ENCODE assay signal across 21 cellular contexts in the genomic region with DNA sequence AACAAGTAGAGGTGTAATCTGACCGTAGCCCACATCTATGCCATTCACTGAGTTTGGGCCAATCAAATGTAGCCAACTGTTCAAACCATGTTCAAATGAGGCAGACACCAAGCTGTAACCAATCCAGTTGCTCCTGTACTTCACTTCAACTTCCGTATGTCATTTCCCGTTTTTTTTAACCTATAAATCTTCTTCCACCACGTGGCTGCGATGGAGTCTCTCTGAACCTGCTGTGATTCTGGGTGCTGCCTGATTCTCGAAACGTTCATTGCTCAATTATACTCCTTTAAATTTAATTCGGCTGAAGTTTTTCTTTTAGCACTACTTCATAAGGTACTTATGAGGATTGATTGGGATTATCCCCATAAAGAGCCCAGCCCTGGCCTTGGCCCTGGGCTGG.
DNase-seq lines count a peak whose midpoint lies in the region; ATAC-seq, FAIRE-seq and TF ChIP-seq lines count a peak whose summit lies in the region.
"Had no signal": no experiment of that assay in that cellular context is flagged by ENCODE, and none has a peak within 500 bp of the region (broad histone marks: within the 10 kb centered on the region; RNA-seq: fewer than 3 reads in every experiment).

No MANE protein-coding gene starts in this region.

- H3K4me3 Mint-ChIP-seq in natural killer cell treated with Interleukin-12 subunit alpha and Interleukin-12 subunit beta and Interleukin-15 and Interleukin-18, amount 100 ng/mL, for 72 hours = no peak overlapping the region
- no peak overlapping the region for H3K4me3 Mint-ChIP-seq in osteocyte (ENCODE audit: unreplicated experiment)
- H3K4me3 Mint-ChIP-seq: CD4-positive, CD25-positive, alpha-beta regulatory T cell had no signal

- peaks cover 17% of the 10 kb centered on the region for H3K36me3 Mint-ChIP-seq in natural killer cell treated with Interleukin-12 subunit alpha and Interleukin-12 subunit beta and Interleukin-15 and Interleukin-18, amount 100 ng/mL, for 72 hours
- H3K36me3 Mint-ChIP-seq in osteocyte (ENCODE audit: unreplicated experiment) = no peaks in the 10 kb centered on the region
- H3K36me3 Mint-ChIP-seq: CD4-positive, CD25-positive, alpha-beta regulatory T cell had no signal

- no peak overlapping the region for H3K4me2 ChIP-seq in K562 (ENCODE audit: insufficient read depth, low read length)

- peaks cover 0 to 5% of the 10 kb centered on the region in 2 experiments; a peak in 3 of 5 replicates for H3K4me1 ChIP-seq in K562 (replicated peaks in 1 of 2; ENCODE audit: control insufficient read depth in 2 of 2, insufficient read depth in 2 of 2, low read length in 2 of 2)
- H3K4me1 ChIP-seq: BE2C, HAP-1, Peyer's patch, SJCRH30 had no signal

- no peaks in the 10 kb centered on the region for H3K27me3 Mint-ChIP-seq in natural killer cell treated with Interleukin-12 subunit alpha and Interleukin-12 subunit beta and Interleukin-15 and Interleukin-18, amount 100 ng/mL, for 72 hours
- H3K27me3 Mint-ChIP-seq in osteocyte (ENCODE audit: unreplicated experiment) = no peaks in the 10 kb centered on the region
- H3K27me3 Mint-ChIP-seq: CD4-positive, CD25-positive, alpha-beta regulatory T cell had no signal

- H3K27me3 ChIP-seq in K562 (ENCODE audit: control insufficient read depth in 2 of 2, insufficient read depth in 2 of 2, low read length in 2 of 2) = no peaks in the 10 kb centered on the region
- H3K27me3 ChIP-seq: BE2C, Peyer's patch, SJCRH30 had no signal

- no peak for TF ChIP-seq CTCF in C4-2B (conservative IDR thresholded peaks at IDR 0.05)
- no peak for TF ChIP-seq CTCF in K562 (IDR thresholded peaks at IDR 0.05 in 2 of 3, conservative IDR thresholded peaks at IDR 0.05 in 1 of 3; ENCODE audit: insufficient read depth in 2 of 3, low read depth in 1 of 3, low read length in 3 of 3)
- no peak for TF ChIP-seq CTCF in osteocyte (IDR thresholded peaks at IDR 0.05)

- DNase-seq in MV-4-11 (lab: John Stamatoyannopoulos, UW) = peak; percentile 11
- DNase-seq in K562 (ENCODE audit: extremely low read depth in 1 of 4, low spot score in 3 of 4) = no peak
- DNase-seq in natural killer cell treated with Interleukin-12 subunit alpha and Interleukin-12 subunit beta and Interleukin-15 and Interleukin-18, amount 100 ng/mL, for 72 hours (ENCODE audit: low spot score) = no peak
- DNase-seq in osteocyte (ENCODE audit: extremely low spot score, unreplicated experiment) = no peak
- DNase-seq in T-helper 1 cell = no peak
- no peak for DNase-seq in NK-92 treated with Interleukin-12 subunit alpha and Interleukin-12 subunit beta, amount 100 ng/mL, for 24 hours (lab: John Stamatoyannopoulos, UW)
- DNase-seq: BE2C; CD4-positive, CD25-positive, alpha-beta regulatory T cell; DMS79; GM23248; KBM-7; NCI-H1417; NCI-H187 treated with DMSO at 0.1 percent for 48 hours; NCI-H2107; NCI-H748 treated with DMSO at 0.1 percent for 48 hours; Peyer's patch; SJCRH30 had no signal

- 44% methylated on average over 8 of the region's 8 CpGs for WGBS in K562 (ENCODE audit: insufficient coverage, low coverage, missing lambda C conversion rate)

- no peak overlapping the region for H3K9ac ChIP-seq in K562 (ENCODE audit: insufficient read depth in 1 of 2, low read depth in 2 of 2, low read length in 2 of 2)
- H3K9ac ChIP-seq: GM23248 had no signal

- CTCF ChIA-PET in K562 (lab: Yijun Ruan, JAX; ENCODE audit: low intra/inter-chr PET ratio) = no interaction called here

- no peaks in the 10 kb centered on the region for H3K36me3 ChIP-seq in K562 (ENCODE audit: control insufficient read depth, insufficient read depth, low read length)
- H3K36me3 ChIP-seq: BE2C, HAP-1, Peyer's patch, SJCRH30 had no signal

- H3K9me3 ChIP-seq in K562 (replicated peaks; ENCODE audit: control insufficient read depth, insufficient read depth, low read depth, low read length) = no peaks in the 10 kb centered on the region
- H3K9me3 ChIP-seq: BE2C, HAP-1, Peyer's patch, SJCRH30 had no signal

- POLR2A ChIA-PET in K562 (lab: Yijun Ruan, JAX) = interaction anchor here (1.1 to 1.2 kb wide), 3 partner anchors 9 to 14 kb away, joined by 4 to 6 read pairs (median 4); no protein-coding TSS in a partner anchor

- H3K9me3 Mint-ChIP-seq in natural killer cell treated with Interleukin-12 subunit alpha and Interleukin-12 subunit beta and Interleukin-15 and Interleukin-18, amount 100 ng/mL, for 72 hours = peaks cover 6% of the 10 kb centered on the region
- peaks cover 8% of the 10 kb centered on the region for H3K9me3 Mint-ChIP-seq in osteocyte (ENCODE audit: unreplicated experiment)

- FAIRE-seq in K562 (lab: Jason Lieb, UNC) = no peak

- H3K27ac Mint-ChIP-seq in natural killer cell treated with Interleukin-12 subunit alpha and Interleukin-12 subunit beta and Interleukin-15 and Interleukin-18, amount 100 ng/mL, for 72 hours = peak overlapping the region; percentile 86 to 95
- no peak overlapping the region for H3K27ac Mint-ChIP-seq in osteocyte (ENCODE audit: unreplicated experiment)
- H3K27ac Mint-ChIP-seq: CD4-positive, CD25-positive, alpha-beta regulatory T cell had no signal

- TF ChIP-seq EP300 in K562 (IDR thresholded peaks at IDR 0.05; ENCODE audit: low read length) = no peak

- H3K9me1 ChIP-seq in K562 (ENCODE audit: control insufficient read depth, insufficient read depth, low read length) = no peaks in the 10 kb centered on the region

- H3K4me3 ChIP-seq in K562 = no peak overlapping the region
- H3K4me3 ChIP-seq: GM23248, HAP-1, Peyer's patch, SJCRH30 had no signal

- TF ChIP-seq RAD21 in K562 (CRISPR knock-in tag; conservative IDR thresholded peaks at IDR 0.05 in 1 of 2, IDR thresholded peaks at IDR 0.05 in 1 of 2) = no peak

- in situ Hi-C loops in K562 (cut with MboI) = no loop called here

- H3K27ac ChIP-seq in C4-2B (peak overlapping the region; percentile 72), K562 (ENCODE audit: extremely low read depth, low read depth, low read length) (no peak overlapping the region)
- H3K27ac ChIP-seq: GM23248, HL-60, SJCRH30 had no signal

- TF ChIP-seq POLR2A in K562 (conservative IDR thresholded peaks at IDR 0.05) = no peak

- BruUV-seq in K562 (replicated peaks; lab: Mats Ljungman, UMichigan) = no TSS peak

- no peaks in the 10 kb centered on the region for H4K20me1 ChIP-seq in K562 (replicated peaks; ENCODE audit: control insufficient read depth, insufficient read depth, low read length)

- H3K79me2 ChIP-seq in K562 (ENCODE audit: control insufficient read depth, insufficient read depth, low read length) = no peaks in the 10 kb centered on the region

- no peak for ATAC-seq in K562
- ATAC-seq in natural killer cell treated with Interleukin-12 subunit alpha and Interleukin-12 subunit beta and Interleukin-15 and Interleukin-18, amount 100 ng/mL, for 72 hours = no peak
- ATAC-seq in HG03196 (IDR thresholded peaks at IDR 0.05; ENCODE audit: unreplicated experiment) = no peak

- peaks cover 52 to 58% of the 10 kb centered on the region in 2 donors for H3K4me1 Mint-ChIP-seq in natural killer cell treated with Interleukin-12 subunit alpha and Interleukin-12 subunit beta and Interleukin-15 and Interleukin-18, amount 100 ng/mL, for 72 hours (ENCODE audit: low read depth in 2 of 2)
- no peaks in the 10 kb centered on the region for H3K4me1 Mint-ChIP-seq in osteocyte (ENCODE audit: unreplicated experiment)

- H2AFZ ChIP-seq in K562 (ENCODE audit: low read depth, low read length) = no peak overlapping the region
- H2AFZ ChIP-seq: GM23248 had no signal

- intact Hi-C loops in K562 (cut with micrococcal nuclease) = no loop called here

TF ChIP-seq in K562, 482 proteins besides CTCF, POLR2A, EP300 and RAD21 (continues in another document):
- TF ChIP-seq CCNT2 (IDR thresholded peaks at IDR 0.05; ENCODE audit: borderline replicate concordance, extremely low read depth, insufficient read length, low read depth, low read length) (no peak), SPI1 (IDR thresholded peaks at IDR 0.05; ENCODE audit: borderline replicate concordance, low read depth, low read length) (0 out of 2 replicates have a peak, but pooled peaks have one; percentile 3), MEIS2 (IDR thresholded peaks at IDR 0.05; ENCODE audit: partially characterized antibody) (peak; percentile 26), RNF2 (IDR thresholded peaks at IDR 0.05) (no peak), L3MBTL2 (IDR thresholded peaks at IDR 0.05) (peak; percentile 69), RBM39 (optimal IDR thresholded peaks at IDR 0.05; ENCODE audit: low read depth, low read length) (no peak), SOX6 (IDR thresholded peaks at IDR 0.05) (no peak), RBM14 (IDR thresholded peaks at IDR 0.05; ENCODE audit: borderline replicate concordance, insufficient read depth, low read depth, low read length) (no peak)
- TF ChIP-seq, protein P1, sequence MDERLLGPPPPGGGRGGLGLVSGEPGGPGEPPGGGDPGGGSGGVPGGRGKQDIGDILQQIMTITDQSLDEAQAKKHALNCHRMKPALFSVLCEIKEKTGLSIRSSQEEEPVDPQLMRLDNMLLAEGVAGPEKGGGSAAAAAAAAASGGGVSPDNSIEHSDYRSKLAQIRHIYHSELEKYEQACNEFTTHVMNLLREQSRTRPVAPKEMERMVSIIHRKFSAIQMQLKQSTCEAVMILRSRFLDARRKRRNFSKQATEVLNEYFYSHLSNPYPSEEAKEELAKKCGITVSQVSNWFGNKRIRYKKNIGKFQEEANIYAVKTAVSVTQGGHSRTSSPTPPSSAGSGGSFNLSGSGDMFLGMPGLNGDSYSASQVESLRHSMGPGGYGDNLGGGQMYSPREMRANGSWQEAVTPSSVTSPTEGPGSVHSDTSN (CRISPR knock-in tag; IDR thresholded peaks at IDR 0.05; ENCODE audit: low read depth) = no peak
- TF ChIP-seq, protein P1 (tag; conservative IDR thresholded peaks at IDR 0.05; ENCODE audit: low read depth) = peak; percentile 64
- TF ChIP-seq, protein P2, sequence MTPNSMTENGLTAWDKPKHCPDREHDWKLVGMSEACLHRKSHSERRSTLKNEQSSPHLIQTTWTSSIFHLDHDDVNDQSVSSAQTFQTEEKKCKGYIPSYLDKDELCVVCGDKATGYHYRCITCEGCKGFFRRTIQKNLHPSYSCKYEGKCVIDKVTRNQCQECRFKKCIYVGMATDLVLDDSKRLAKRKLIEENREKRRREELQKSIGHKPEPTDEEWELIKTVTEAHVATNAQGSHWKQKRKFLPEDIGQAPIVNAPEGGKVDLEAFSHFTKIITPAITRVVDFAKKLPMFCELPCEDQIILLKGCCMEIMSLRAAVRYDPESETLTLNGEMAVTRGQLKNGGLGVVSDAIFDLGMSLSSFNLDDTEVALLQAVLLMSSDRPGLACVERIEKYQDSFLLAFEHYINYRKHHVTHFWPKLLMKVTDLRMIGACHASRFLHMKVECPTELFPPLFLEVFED (CRISPR knock-in tag; conservative IDR thresholded peaks at IDR 0.05) = no peak
